ENCODE assay signal across 8 cellular contexts in genomic region chr19:19385900-19386339, GRCh38. TPM values are rescaled to one million over a fixed set of nuclear protein-coding genes. Genes with fewer than 3 reads are reported as not detected.
DNase-seq lines count a peak whose midpoint lies in the region; ATAC-seq, FAIRE-seq and TF ChIP-seq lines count a peak whose summit lies in the region.

No MANE protein-coding gene starts in this region.

- peak overlapping the region; percentile 51 for H3K27ac ChIP-seq in PC-3 (ENCODE audit: low read length)
- H3K27ac ChIP-seq in GM12878 (ENCODE audit: control insufficient read depth, insufficient read depth) = peak overlapping the region; percentile 89

- H3K4me1 Mint-ChIP-seq in memory B cell = peaks cover 40% of the 10 kb centered on the region

- FAIRE-seq in GM12878 (lab: Jason Lieb, UNC) (no peak), GM19239 (lab: Jason Lieb, UNC) (no peak)

- BruUV-seq in PC-3 (replicated peaks; lab: Mats Ljungman, UMichigan) (no TSS peak), GM12878 (replicated peaks; lab: Mats Ljungman, UMichigan) (no TSS peak)

- H3K4me3 ChIP-seq in HFF-Myc (replicated peaks; ENCODE audit: low read depth, low read length) (peak overlapping the region; percentile 95), PC-3 (ENCODE audit: low read length) (peak overlapping the region; percentile 100), GM12878 (peak overlapping the region; percentile 99)

- CTCF ChIA-PET in PC-3 (lab: Charles Lee) = interaction anchor here (1.1 kb wide), 1 partner anchor 20 kb away, joined by 4 read pairs; the partner anchor contains the start of gene GATAD2A
- CTCF ChIA-PET in GM12878 (lab: Yijun Ruan, JAX) = interaction anchor here (0.5 to 1.9 kb wide), 7 partner anchors 18 to 346 kb away, joined by 3 to 20 read pairs (median 3); no protein-coding TSS in a partner anchor

- H3K27me3 Mint-ChIP-seq in memory B cell = no peaks in the 10 kb centered on the region

- H3K27ac Mint-ChIP-seq in memory B cell = peak overlapping the region; percentile 94

- H3F3A ChIP-seq in PC-3 (ENCODE audit: low read length, unreplicated experiment) = peaks cover 5% of the 10 kb centered on the region

- H3K9ac ChIP-seq in PC-3 (ENCODE audit: low read length) (peak overlapping the region; percentile 97), GM12878 (ENCODE audit: control insufficient read depth, insufficient read depth, low read length) (peak overlapping the region; percentile 96)

- peak overlapping the region; percentile 94 for H3K4me3 Mint-ChIP-seq in memory B cell

- peak; percentile 11 for ATAC-seq in PC-3
- ATAC-seq in GM12878 = peak; percentile 0
- peak; percentile 3 for ATAC-seq in memory B cell (ENCODE audit: low read depth)
- peak; percentile 15 for ATAC-seq in stimulated activated naive CD8-positive, alpha-beta T cell treated with anti-CD3 and anti-CD28 coated beads, Interleukin-15, Interleukin-2, amounts not matched to agents 100 U/mL and 50 U/mL, for 24 hours
- ATAC-seq in HG02798 (IDR thresholded peaks at IDR 0.05; ENCODE audit: poor library complexity, unreplicated experiment) = no peak

- intact Hi-C loops in PC-3 (cut with micrococcal nuclease) = loop anchor here (1.0 kb wide), 2 partner anchors 19 kb away; partner anchors contain the start of gene GATAD2A
- intact Hi-C loops in GM12878 (cut with micrococcal nuclease; ENCODE audit: unreplicated experiment) = loop anchor here (1.0 to 5.0 kb wide), 3 partner anchors 21 to 103 kb away; no protein-coding TSS in a partner anchor

- H3K4me2 ChIP-seq in PC-3 (ENCODE audit: low read length) (peak overlapping the region; percentile 98), GM12878 (ENCODE audit: control insufficient read depth, insufficient read depth) (peak overlapping the region; percentile 94)

- TF ChIP-seq POLR2A in GM10847 (IDR thresholded peaks at IDR 0.05; ENCODE audit: extremely low read depth, insufficient read length) (peak; percentile 78), GM12878 (IDR thresholded peaks at IDR 0.05; ENCODE audit: low read depth, low read length) (peak; percentile 79)

- H3K9me3 Mint-ChIP-seq in memory B cell = no peaks in the 10 kb centered on the region

- H3K79me2 ChIP-seq in PC-3 (ENCODE audit: low read length) = peaks cover 64% of the 10 kb centered on the region
- peaks cover 37% of the 10 kb centered on the region for H3K79me2 ChIP-seq in GM12878 (ENCODE audit: control insufficient read depth, insufficient read depth, low read length)

- TF ChIP-seq EP300 in GM12878 (IDR thresholded peaks at IDR 0.05; ENCODE audit: borderline replicate concordance in 1 of 2, control insufficient read depth in 1 of 2, low read depth in 2 of 2, low read length in 2 of 2) = no peak

- SMC1A ChIA-PET in GM12878 (lab: Charles Lee; ENCODE audit: uncharacterized antibody, unreplicated experiment) = interaction anchor here (0.7 to 1.4 kb wide), 4 partner anchors 11 to 105 kb away, joined by 3 to 10 read pairs (median 4); partner anchors contain the start of gene GATAD2A

- H2AFZ ChIP-seq in PC-3 (ENCODE audit: low read length) = peak overlapping the region; percentile 65; the same call in 1 of the 2 replicates
- H2AFZ ChIP-seq in GM12878 (ENCODE audit: control insufficient read depth, low read depth, low read length) = peak overlapping the region; percentile 66

- in situ Hi-C loops in GM12878 (cut with MboI) = no loop called here

- H3K36me3 ChIP-seq in PC-3 (ENCODE audit: low read depth, low read length) = no peaks in the 10 kb centered on the region
- no peaks in the 10 kb centered on the region for H3K36me3 ChIP-seq in GM12878 (ENCODE audit: control insufficient read depth in 2 of 2, insufficient read depth in 2 of 2, low read length in 1 of 2)

- TF ChIP-seq CTCF in HFF-Myc (IDR thresholded peaks at IDR 0.05; ENCODE audit: low read depth, low read length, missing control alignments) (no peak), PC-3 (conservative IDR thresholded peaks at IDR 0.05; ENCODE audit: low read depth, low read length) (no peak), GM12878 (IDR thresholded peaks at IDR 0.05 in 2 of 3, conservative IDR thresholded peaks at IDR 0.05 in 1 of 3; ENCODE audit: control insufficient read depth in 2 of 3, extremely low read depth in 1 of 3, insufficient read depth in 1 of 3, low read depth in 3 of 3, low read length in 3 of 3) (no peak)

- H3K9me2 ChIP-seq in PC-3 (replicated peaks; ENCODE audit: low read length) = no peaks in the 10 kb centered on the region

- no peak for TF ChIP-seq RAD21 in GM12878 (IDR thresholded peaks at IDR 0.05; ENCODE audit: insufficient read depth, low read depth, low read length)

- H3K36me3 Mint-ChIP-seq in memory B cell = peaks cover 2% of the 10 kb centered on the region

- no peaks in the 10 kb centered on the region for H3K9me3 ChIP-seq in PC-3 (ENCODE audit: low read length)
- H3K9me3 ChIP-seq in GM12878 (replicated peaks; ENCODE audit: control insufficient read depth, insufficient read depth, low read length) = no peaks in the 10 kb centered on the region

- WGBS in GM12878 (ENCODE audit: insufficient coverage, insufficient replicate concordance, low lambda C conversion rate, missing lambda C conversion rate) = 3% methylated on average over 27 of the region's 59 CpGs

- POLR2A ChIA-PET in PC-3 (lab: Charles Lee; ENCODE audit: unreplicated experiment) (interaction anchor here (0.6 to 1.6 kb wide), 4 partner anchors 11 to 105 kb away, joined by 3 to 18 read pairs (median 7); partner anchors contain the start of gene GATAD2A), GM12878 (lab: Charles Lee) (interaction anchor here (1.0 to 1.9 kb wide), 2 partner anchors 20 to 193 kb away, joined by 4 to 16 read pairs; partner anchors contain the start of gene GATAD2A)

- RAD21 ChIA-PET in GM12878 (lab: Charles Lee; ENCODE audit: unreplicated experiment) = interaction anchor here (1.0 to 2.4 kb wide), 7 partner anchors 11 to 104 kb away, joined by 3 to 23 read pairs (median 10); partner anchors contain the start of gene GATAD2A

- H3K27me3 ChIP-seq in PC-3 (ENCODE audit: low read length) = no peaks in the 10 kb centered on the region
- no peaks in the 10 kb centered on the region for H3K27me3 ChIP-seq in GM12878 (replicated peaks in 1 of 2; ENCODE audit: control insufficient read depth in 2 of 2, insufficient read depth in 2 of 2, low read length in 1 of 2)

- H3K4me1 ChIP-seq in PC-3 (ENCODE audit: insufficient read depth, low read length) = peaks cover 29% of the 10 kb centered on the region
- peaks cover 18% of the 10 kb centered on the region for H3K4me1 ChIP-seq in GM12878 (ENCODE audit: control insufficient read depth, insufficient read depth, low read length)

- DNase-seq in HFF-Myc (ENCODE audit: extremely low read depth, low read depth) = no peak
- no peak for DNase-seq in PC-3
- DNase-seq in GM12878 (ENCODE audit: low read depth, low spot score) = no peak
- DNase-seq in memory B cell (ENCODE audit: low spot score in 2 of 2) = peak in 1 of 2 donors; percentile 44
- DNase-seq in stimulated activated naive CD8-positive, alpha-beta T cell treated with anti-CD3 and anti-CD28 coated beads, Interleukin-15, Interleukin-2, amounts not matched to agents 100 U/mL and 50 U/mL, for 24 hours = peak; percentile 67
- no peak for DNase-seq in GM19239 (ENCODE audit: insufficient read length, low spot score)

- peaks cover 6% of the 10 kb centered on the region; the same call in 1 of the 2 replicates for H4K20me1 ChIP-seq in PC-3 (ENCODE audit: low read length)
- H4K20me1 ChIP-seq in GM12878 (ENCODE audit: control insufficient read depth, insufficient read depth) = no peaks in the 10 kb centered on the region

TF ChIP-seq in GM12878, 131 proteins besides CTCF, POLR2A, EP300 and RAD21 (continues in another document):
- no peak for TF ChIP-seq ASH2L (IDR thresholded peaks at IDR 0.05; ENCODE audit: borderline replicate concordance, low read depth)
- TF ChIP-seq CREB1 (IDR thresholded peaks at IDR 0.05; ENCODE audit: low read depth) = no peak
- peak; percentile 88 for TF ChIP-seq NKRF (conservative IDR thresholded peaks at IDR 0.05)
- TF ChIP-seq ZSCAN29 (IDR thresholded peaks at IDR 0.05) = 0 out of 2 replicates have a peak, but pooled peaks have one; percentile 49
- TF ChIP-seq TCF3 (IDR thresholded peaks at IDR 0.05; ENCODE audit: borderline replicate concordance, insufficient read depth, low read depth, low read length) = no peak
- peak; percentile 52; the same call in 1 of the 2 replicates for TF ChIP-seq POLR2AphosphoS5 (IDR thresholded peaks at IDR 0.05; ENCODE audit: low read length)
- peak; percentile 45 for TF ChIP-seq IKZF1 (conservative IDR thresholded peaks at IDR 0.05)
- TF ChIP-seq NR2F1 (conservative IDR thresholded peaks at IDR 0.05) = peak; percentile 65

RNA-seq across cellular contexts. Expression of gene GATAD2A, which starts 19.6 kb away (rescaled TPM):
- total RNA-seq in PC-3 (2014; rRNA removed) (104 and 143 TPM in 2 replicates), GM12878 (2014; rRNA removed) (47.1 and 61.8 TPM in 2 replicates), GM12878 (2014; rRNA removed; fragmentation: Illumina TruSeq; extraction: Trizol) (27.4 and 38.4 TPM in 2 replicates), GM12878 (2021) (161 and 173 TPM in 2 replicates)
- 28.7 and 30.1 TPM in 2 replicates for total RNA-seq in GM12878 (2013; cell fraction: nucleolus; rRNA removed)
- polyA plus RNA-seq in GM12878 (2011; ENCODE audit: low read depth) = 15.5 TPM
- polyA plus RNA-seq in GM12878 (2011; rRNA removed) (16.9 and 20.1 TPM in 2 replicates), GM12878 (2014; fragmentation: Illumina TruSeq; extraction: Trizol) (8.6 and 28.0 TPM in 2 replicates), GM12878 (2014; fragmentation: Nextera tagmentation; extraction: Ambion mirVana) (1 to 10 TPM; 2.6 to 2.7 TPM), GM12878 (2014; rRNA removed) (60.3 and 70.8 TPM in 2 replicates), GM12878 (2016; fragmentation: Nextera tagmentation; extraction: Ambion mirVana) (10 to 100 TPM; 31.4 to 32.7 TPM)
- 18.7 and 20.9 TPM in 2 replicates for polyA plus RNA-seq in GM12878 (2011; cell fraction: cytosol; rRNA removed)
- polyA plus RNA-seq in GM12878 (2011; cell fraction: nucleus; rRNA removed) = 21.5 and 39.0 TPM in 2 replicates
- polyA plus RNA-seq in GM12878 (2012) = 32.1 and 35.4 TPM in 2 replicates
- 16.8 and 17.2 TPM in 2 replicates for polyA minus RNA-seq in GM12878 (2011; rRNA and poly(A)+ RNA removed)
- 29.5 and 34.5 TPM in 2 replicates for polyA minus RNA-seq in GM12878 (2011; cell fraction: cytosol; rRNA and poly(A)+ RNA removed)
- polyA minus RNA-seq in GM12878 (2011; cell fraction: nucleus; rRNA and poly(A)+ RNA removed) = 5.1 and 11.0 TPM in 2 replicates
